Comparison of ENCODE assay signal across 1 cellular context in the genomic region with DNA sequence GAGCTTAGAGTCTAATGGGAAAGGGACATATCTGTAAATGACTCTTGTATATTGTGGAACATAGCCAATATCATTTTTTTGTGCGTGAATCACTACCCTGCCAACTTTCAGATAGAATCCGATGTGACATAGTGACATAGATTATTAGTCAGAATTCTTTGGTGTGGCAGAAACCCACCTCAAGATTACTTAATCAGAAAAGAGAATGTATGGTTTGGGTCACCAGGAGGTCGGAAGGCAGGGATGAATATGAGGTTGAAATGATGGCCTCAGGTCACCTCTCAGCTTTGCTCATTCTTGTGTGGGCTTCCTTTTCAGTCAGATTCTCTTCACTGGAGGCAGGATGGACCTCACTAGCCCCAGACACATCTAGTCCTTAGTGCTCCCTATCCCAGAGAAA.
TF ChIP-seq lines count a peak whose summit lies in the region.

No MANE protein-coding gene starts in this region.

TF ChIP-seq in SK-N-SH treated with all-trans-retinoic acid at 6 μM for 48 hours, 23 proteins besides CTCF, POLR2A, EP300 and RAD21 (continued from another document):
- TF ChIP-seq TSHZ2 (CRISPR knock-in tag; IDR thresholded peaks at IDR 0.05) (no peak), ZFP30 (CRISPR knock-in tag; IDR thresholded peaks at IDR 0.05) (no peak)
